In the genomic region with DNA sequence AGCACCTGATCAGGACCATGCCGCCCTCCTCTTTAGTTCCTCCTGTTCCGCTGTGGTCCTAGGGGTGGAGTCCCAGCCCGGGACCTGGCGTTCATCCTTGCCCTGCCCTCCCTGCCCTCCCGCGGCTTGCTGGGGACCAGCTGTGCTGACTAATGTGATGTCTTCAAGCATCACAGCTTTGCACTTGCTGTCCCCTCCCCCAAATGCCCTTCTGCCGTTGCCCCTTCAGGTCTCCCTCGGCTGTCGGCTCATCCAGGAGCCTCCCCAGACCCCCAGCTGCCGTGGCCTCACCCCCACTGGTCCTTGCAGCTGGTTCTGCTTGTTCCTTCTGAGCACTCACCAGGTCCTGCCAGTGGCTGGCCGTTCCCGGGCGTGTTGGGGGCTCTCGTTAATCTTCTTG, we compare ENCODE assay signal across 1 cellular context.
TF ChIP-seq lines count a peak whose summit lies in the region.

No MANE protein-coding gene starts in this region.

TF ChIP-seq in IMR-90, 13 proteins besides CTCF, POLR2A, EP300 and RAD21:
- TF ChIP-seq BHLHE40 (IDR thresholded peaks at IDR 0.05; ENCODE audit: low read depth, low read length) (no peak), MXI1 (IDR thresholded peaks at IDR 0.05; ENCODE audit: borderline replicate concordance, low read depth, low read length) (no peak), CEBPB (IDR thresholded peaks at IDR 0.05; ENCODE audit: low read depth, low read length) (no peak), FOS (IDR thresholded peaks at IDR 0.05; ENCODE audit: low read depth, low read length) (no peak), SMC3 (IDR thresholded peaks at IDR 0.05; ENCODE audit: low read depth, low read length) (no peak), RFX5 (IDR thresholded peaks at IDR 0.05; ENCODE audit: low read depth, low read length) (no peak), USF2 (IDR thresholded peaks at IDR 0.05; ENCODE audit: low read depth, low read length) (no peak), MAFK (IDR thresholded peaks at IDR 0.05; ENCODE audit: low read depth, low read length) (no peak), CHD1 (IDR thresholded peaks at IDR 0.05; ENCODE audit: low read depth, low read length) (no peak)
- TF ChIP-seq, protein P1, sequence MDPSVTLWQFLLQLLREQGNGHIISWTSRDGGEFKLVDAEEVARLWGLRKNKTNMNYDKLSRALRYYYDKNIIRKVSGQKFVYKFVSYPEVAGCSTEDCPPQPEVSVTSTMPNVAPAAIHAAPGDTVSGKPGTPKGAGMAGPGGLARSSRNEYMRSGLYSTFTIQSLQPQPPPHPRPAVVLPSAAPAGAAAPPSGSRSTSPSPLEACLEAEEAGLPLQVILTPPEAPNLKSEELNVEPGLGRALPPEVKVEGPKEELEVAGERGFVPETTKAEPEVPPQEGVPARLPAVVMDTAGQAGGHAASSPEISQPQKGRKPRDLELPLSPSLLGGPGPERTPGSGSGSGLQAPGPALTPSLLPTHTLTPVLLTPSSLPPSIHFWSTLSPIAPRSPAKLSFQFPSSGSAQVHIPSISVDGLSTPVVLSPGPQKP (IDR thresholded peaks at IDR 0.05; ENCODE audit: borderline replicate concordance, low read depth, low read length), result no peak
